1 cellular context compared by ENCODE assay signal in the genomic region with DNA sequence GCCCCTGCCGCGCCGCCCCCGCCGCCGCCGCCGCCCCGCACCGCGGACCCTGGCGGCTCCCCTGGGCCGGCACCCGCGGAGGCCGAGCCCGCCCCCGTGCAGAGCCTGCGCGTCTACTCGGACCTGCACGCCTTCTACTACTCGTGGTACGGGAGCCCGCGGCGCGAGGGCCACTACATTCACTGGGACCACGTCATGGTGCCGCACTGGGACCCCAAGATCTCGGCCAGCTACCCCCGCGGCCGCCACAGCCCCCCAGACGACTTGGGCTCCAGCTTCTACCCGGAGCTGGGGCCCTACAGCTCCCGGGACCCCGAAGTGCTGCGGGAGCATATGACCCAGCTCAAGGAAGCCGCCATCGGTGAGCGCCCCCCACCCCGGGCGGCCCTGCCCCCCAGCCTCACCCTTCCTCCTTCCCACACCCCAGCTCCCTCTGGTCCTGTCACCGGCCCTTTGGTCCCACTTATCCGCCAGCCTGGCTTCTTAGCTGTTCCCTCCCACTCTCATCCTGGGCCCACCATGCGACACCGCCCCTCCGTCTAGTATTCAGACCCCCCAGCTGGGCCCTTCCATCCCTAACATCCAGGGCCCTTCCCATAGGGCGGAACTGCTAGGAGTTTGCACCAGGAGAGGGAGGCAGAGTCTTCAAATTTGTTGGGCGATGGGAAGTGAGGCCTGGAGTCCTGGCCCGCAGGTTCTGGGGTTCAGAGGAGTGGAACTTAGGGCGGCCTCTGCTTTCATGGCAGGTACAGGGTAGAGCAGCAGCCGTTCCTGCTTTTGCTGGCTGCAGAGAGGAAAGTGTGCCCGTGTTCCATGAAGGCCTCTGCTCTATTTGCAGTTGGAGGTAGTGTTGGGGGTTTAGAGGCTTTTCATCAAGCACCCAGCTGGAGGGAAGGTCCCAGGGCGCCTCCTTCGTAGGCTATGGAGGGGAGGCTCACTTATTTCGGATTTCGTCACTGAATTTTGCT.
A peak's percentile ranks its signal among the peaks of the same experiment; 100 is the strongest.
TF ChIP-seq lines count a peak whose summit lies in the region.

No MANE protein-coding gene starts in this region.

TF ChIP-seq in HepG2, 621 proteins besides CTCF, POLR2A, EP300 and RAD21 (continued from another document):
- TF ChIP-seq, protein P1, sequence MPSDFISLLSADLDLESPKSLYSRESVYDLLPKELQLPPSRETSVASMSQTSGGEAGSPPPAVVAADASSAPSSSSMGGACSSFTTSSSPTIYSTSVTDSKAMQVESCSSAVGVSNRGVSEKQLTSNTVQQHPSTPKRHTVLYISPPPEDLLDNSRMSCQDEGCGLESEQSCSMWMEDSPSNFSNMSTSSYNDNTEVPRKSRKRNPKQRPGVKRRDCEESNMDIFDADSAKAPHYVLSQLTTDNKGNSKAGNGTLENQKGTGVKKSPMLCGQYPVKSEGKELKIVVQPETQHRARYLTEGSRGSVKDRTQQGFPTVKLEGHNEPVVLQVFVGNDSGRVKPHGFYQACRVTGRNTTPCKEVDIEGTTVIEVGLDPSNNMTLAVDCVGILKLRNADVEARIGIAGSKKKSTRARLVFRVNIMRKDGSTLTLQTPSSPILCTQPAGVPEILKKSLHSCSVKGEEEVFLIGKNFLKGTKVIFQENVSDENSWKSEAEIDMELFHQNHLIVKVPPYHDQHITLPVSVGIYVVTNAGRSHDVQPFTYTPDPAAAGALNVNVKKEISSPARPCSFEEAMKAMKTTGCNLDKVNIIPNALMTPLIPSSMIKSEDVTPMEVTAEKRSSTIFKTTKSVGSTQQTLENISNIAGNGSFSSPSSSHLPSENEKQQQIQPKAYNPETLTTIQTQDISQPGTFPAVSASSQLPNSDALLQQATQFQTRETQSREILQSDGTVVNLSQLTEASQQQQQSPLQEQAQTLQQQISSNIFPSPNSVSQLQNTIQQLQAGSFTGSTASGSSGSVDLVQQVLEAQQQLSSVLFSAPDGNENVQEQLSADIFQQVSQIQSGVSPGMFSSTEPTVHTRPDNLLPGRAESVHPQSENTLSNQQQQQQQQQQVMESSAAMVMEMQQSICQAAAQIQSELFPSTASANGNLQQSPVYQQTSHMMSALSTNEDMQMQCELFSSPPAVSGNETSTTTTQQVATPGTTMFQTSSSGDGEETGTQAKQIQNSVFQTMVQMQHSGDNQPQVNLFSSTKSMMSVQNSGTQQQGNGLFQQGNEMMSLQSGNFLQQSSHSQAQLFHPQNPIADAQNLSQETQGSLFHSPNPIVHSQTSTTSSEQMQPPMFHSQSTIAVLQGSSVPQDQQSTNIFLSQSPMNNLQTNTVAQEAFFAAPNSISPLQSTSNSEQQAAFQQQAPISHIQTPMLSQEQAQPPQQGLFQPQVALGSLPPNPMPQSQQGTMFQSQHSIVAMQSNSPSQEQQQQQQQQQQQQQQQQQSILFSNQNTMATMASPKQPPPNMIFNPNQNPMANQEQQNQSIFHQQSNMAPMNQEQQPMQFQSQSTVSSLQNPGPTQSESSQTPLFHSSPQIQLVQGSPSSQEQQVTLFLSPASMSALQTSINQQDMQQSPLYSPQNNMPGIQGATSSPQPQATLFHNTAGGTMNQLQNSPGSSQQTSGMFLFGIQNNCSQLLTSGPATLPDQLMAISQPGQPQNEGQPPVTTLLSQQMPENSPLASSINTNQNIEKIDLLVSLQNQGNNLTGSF (CRISPR knock-in tag; IDR thresholded peaks at IDR 0.05) = no peak
- peak; percentile 36; the same call in 1 of the 2 replicates for TF ChIP-seq ZNF274 (CRISPR knock-in tag; IDR thresholded peaks at IDR 0.05)
- TF ChIP-seq, protein P2, sequence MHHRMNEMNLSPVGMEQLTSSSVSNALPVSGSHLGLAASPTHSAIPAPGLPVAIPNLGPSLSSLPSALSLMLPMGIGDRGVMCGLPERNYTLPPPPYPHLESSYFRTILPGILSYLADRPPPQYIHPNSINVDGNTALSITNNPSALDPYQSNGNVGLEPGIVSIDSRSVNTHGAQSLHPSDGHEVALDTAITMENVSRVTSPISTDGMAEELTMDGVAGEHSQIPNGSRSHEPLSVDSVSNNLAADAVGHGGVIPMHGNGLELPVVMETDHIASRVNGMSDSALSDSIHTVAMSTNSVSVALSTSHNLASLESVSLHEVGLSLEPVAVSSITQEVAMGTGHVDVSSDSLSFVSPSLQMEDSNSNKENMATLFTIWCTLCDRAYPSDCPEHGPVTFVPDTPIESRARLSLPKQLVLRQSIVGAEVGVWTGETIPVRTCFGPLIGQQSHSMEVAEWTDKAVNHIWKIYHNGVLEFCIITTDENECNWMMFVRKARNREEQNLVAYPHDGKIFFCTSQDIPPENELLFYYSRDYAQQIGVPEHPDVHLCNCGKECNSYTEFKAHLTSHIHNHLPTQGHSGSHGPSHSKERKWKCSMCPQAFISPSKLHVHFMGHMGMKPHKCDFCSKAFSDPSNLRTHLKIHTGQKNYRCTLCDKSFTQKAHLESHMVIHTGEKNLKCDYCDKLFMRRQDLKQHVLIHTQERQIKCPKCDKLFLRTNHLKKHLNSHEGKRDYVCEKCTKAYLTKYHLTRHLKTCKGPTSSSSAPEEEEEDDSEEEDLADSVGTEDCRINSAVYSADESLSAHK (CRISPR knock-in tag; IDR thresholded peaks at IDR 0.05; ENCODE audit: borderline replicate concordance) = no peak
- no peak for TF ChIP-seq ZNF776 (CRISPR knock-in tag; IDR thresholded peaks at IDR 0.05)
- TF ChIP-seq SUZ12 (IDR thresholded peaks at IDR 0.05; ENCODE audit: low read depth, low read length) = no peak
- no peak for TF ChIP-seq THAP11 (CRISPR knock-in tag; IDR thresholded peaks at IDR 0.05)
- TF ChIP-seq RELA (CRISPR knock-in tag; IDR thresholded peaks at IDR 0.05) = no peak
- no peak for TF ChIP-seq ZFP41 (CRISPR knock-in tag; IDR thresholded peaks at IDR 0.05; ENCODE audit: borderline replicate concordance)
- no peak for TF ChIP-seq BCL6 (CRISPR knock-in tag; IDR thresholded peaks at IDR 0.05)
- peak; percentile 31 for TF ChIP-seq HNRNPK (IDR thresholded peaks at IDR 0.05; ENCODE audit: low read depth, low read length, poor library complexity, severe bottlenecking)
- TF ChIP-seq CC2D1A (CRISPR knock-in tag; IDR thresholded peaks at IDR 0.05) = no peak
- TF ChIP-seq ZFY (CRISPR knock-in tag; IDR thresholded peaks at IDR 0.05) = peak; percentile 45
- TF ChIP-seq ZFX (CRISPR knock-in tag; IDR thresholded peaks at IDR 0.05; ENCODE audit: low read depth) = peak; percentile 46
- no peak for TF ChIP-seq JDP2 (CRISPR knock-in tag; IDR thresholded peaks at IDR 0.05; ENCODE audit: borderline replicate concordance)
- TF ChIP-seq SP1 (IDR thresholded peaks at IDR 0.05) = no peak
- TF ChIP-seq SP1 (CRISPR knock-in tag; IDR thresholded peaks at IDR 0.05) = no peak
- TF ChIP-seq, protein P3, sequence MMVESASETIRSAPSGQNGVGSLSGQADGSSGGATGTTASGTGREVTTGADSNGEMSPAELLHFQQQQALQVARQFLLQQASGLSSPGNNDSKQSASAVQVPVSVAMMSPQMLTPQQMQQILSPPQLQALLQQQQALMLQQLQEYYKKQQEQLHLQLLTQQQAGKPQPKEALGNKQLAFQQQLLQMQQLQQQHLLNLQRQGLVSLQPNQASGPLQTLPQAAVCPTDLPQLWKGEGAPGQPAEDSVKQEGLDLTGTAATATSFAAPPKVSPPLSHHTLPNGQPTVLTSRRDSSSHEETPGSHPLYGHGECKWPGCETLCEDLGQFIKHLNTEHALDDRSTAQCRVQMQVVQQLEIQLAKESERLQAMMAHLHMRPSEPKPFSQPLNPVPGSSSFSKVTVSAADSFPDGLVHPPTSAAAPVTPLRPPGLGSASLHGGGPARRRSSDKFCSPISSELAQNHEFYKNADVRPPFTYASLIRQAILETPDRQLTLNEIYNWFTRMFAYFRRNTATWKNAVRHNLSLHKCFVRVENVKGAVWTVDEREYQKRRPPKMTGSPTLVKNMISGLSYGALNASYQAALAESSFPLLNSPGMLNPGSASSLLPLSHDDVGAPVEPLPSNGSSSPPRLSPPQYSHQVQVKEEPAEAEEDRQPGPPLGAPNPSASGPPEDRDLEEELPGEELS (CRISPR knock-in tag; IDR thresholded peaks at IDR 0.05) = no peak
- TF ChIP-seq, protein P4, sequence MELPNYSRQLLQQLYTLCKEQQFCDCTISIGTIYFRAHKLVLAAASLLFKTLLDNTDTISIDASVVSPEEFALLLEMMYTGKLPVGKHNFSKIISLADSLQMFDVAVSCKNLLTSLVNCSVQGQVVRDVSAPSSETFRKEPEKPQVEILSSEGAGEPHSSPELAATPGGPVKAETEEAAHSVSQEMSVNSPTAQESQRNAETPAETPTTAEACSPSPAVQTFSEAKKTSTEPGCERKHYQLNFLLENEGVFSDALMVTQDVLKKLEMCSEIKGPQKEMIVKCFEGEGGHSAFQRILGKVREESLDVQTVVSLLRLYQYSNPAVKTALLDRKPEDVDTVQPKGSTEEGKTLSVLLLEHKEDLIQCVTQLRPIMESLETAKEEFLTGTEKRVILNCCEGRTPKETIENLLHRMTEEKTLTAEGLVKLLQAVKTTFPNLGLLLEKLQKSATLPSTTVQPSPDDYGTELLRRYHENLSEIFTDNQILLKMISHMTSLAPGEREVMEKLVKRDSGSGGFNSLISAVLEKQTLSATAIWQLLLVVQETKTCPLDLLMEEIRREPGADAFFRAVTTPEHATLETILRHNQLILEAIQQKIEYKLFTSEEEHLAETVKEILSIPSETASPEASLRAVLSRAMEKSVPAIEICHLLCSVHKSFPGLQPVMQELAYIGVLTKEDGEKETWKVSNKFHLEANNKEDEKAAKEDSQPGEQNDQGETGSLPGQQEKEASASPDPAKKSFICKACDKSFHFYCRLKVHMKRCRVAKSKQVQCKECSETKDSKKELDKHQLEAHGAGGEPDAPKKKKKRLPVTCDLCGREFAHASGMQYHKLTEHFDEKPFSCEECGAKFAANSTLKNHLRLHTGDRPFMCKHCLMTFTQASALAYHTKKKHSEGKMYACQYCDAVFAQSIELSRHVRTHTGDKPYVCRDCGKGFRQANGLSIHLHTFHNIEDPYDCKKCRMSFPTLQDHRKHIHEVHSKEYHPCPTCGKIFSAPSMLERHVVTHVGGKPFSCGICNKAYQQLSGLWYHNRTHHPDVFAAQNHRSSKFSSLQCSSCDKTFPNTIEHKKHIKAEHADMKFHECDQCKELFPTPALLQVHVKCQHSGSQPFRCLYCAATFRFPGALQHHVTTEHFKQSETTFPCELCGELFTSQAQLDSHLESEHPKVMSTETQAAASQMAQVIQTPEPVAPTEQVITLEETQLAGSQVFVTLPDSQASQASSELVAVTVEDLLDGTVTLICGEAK (IDR thresholded peaks at IDR 0.05) = no peak
- TF ChIP-seq, protein P4 (CRISPR knock-in tag; IDR thresholded peaks at IDR 0.05) = peak; percentile 39; the same call in 1 of the 2 replicates
- TF ChIP-seq ZBTB1 (CRISPR knock-in tag; IDR thresholded peaks at IDR 0.05; ENCODE audit: borderline replicate concordance) = no peak
- TF ChIP-seq, protein P5, sequence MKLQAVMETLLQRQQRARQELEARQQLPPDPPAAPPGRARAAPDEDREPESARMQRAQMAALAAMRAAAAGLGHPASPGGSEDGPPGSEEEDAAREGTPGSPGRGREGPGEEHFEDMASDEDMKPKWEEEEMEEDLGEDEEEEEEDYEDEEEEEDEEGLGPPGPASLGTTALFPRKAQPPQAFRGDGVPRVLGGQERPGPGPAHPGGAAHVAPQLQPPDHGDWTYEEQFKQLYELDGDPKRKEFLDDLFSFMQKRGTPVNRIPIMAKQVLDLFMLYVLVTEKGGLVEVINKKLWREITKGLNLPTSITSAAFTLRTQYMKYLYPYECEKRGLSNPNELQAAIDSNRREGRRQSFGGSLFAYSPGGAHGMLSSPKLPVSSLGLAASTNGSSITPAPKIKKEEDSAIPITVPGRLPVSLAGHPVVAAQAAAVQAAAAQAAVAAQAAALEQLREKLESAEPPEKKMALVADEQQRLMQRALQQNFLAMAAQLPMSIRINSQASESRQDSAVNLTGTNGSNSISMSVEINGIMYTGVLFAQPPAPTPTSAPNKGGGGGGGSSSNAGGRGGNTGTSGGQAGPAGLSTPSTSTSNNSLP (IDR thresholded peaks at IDR 0.05; ENCODE audit: low read depth, low read length) = no peak
- TF ChIP-seq GABPB1 (CRISPR knock-in tag; IDR thresholded peaks at IDR 0.05) = 0 out of 2 replicates have a peak, but pooled peaks have one; percentile 20
- TF ChIP-seq ZNF136 (CRISPR knock-in tag; IDR thresholded peaks at IDR 0.05; ENCODE audit: low read depth) = 0 out of 2 replicates have a peak, but pooled peaks have one; percentile 43
- no peak for TF ChIP-seq ZNF207 (IDR thresholded peaks at IDR 0.05; ENCODE audit: borderline replicate concordance)
- TF ChIP-seq ZNF326 (CRISPR knock-in tag; IDR thresholded peaks at IDR 0.05; ENCODE audit: borderline replicate concordance) = no peak
